Comparison of ENCODE assay signal across 32 cellular contexts in genomic region chr4:1364748-1365147, GRCh38. TPM values are rescaled to one million over a fixed set of nuclear protein-coding genes. Genes with fewer than 3 reads are reported as not detected.
"Had no signal": no experiment of that assay in that cellular context is flagged by ENCODE, and none has a peak within 500 bp of the region (broad histone marks: within the 10 kb centered on the region; RNA-seq: fewer than 3 reads in every experiment).

No MANE protein-coding gene starts in this region.

- H3K27me3 Mint-ChIP-seq: naive thymus-derived CD4-positive, alpha-beta T cell; stimulated activated memory B cell treated with anti-CD40 and anti-IgM and Interleukin-4, amounts not matched to agents 10 μg/mL and 1 μg/mL and 100 μg/mL, for 72 hours; stimulated activated naive CD8-positive, alpha-beta T cell treated with anti-CD3 and anti-CD28 coated beads, Interleukin-15, Interleukin-2, amounts not matched to agents 100 ng/mL and 50 ng/mL, for 24 hours had no signal

- H3K4me3 Mint-ChIP-seq: mesothelial cell of epicardium; naive thymus-derived CD4-positive, alpha-beta T cell; nephron; neural progenitor cell; stimulated activated memory B cell treated with anti-CD40 and anti-IgM and Interleukin-4, amounts not matched to agents 10 μg/mL and 1 μg/mL and 100 μg/mL, for 72 hours; stimulated activated naive CD8-positive, alpha-beta T cell treated with anti-CD3 and anti-CD28 coated beads, Interleukin-15, Interleukin-2, amounts not matched to agents 100 ng/mL and 50 ng/mL, for 24 hours had no signal

- H3K9me3 ChIP-seq: gastrocnemius medialis, left lung, prostate gland, right atrium auricular region, sigmoid colon, suprapubic skin, transverse colon, upper lobe of right lung, uterus had no signal

- DNase-seq: dorsolateral prefrontal cortex; effector CD4-positive, alpha-beta T cell; foreskin fibroblast; gastrocnemius medialis; head of caudate nucleus; left cardiac atrium; mesenchymal stem cell; naive thymus-derived CD4-positive, alpha-beta T cell; nucleus accumbens; sigmoid colon; stimulated activated CD4-positive, alpha-beta T cell treated with anti-CD3 and anti-CD28 coated beads, Interleukin-4, amount 100 ng/mL, for 4 hours; uterus had no signal

- H3K36me3 Mint-ChIP-seq: mesothelial cell of epicardium, neural progenitor cell had no signal

- H3K27ac ChIP-seq: dorsolateral prefrontal cortex, gastrocnemius medialis, hepatocyte, left lung, neural progenitor cell, prostate gland, right atrium auricular region, sigmoid colon, suprapubic skin, upper lobe of right lung, uterus had no signal

- H3K4me1 ChIP-seq: gastrocnemius medialis, prostate gland, right atrium auricular region, sigmoid colon, transverse colon, uterus had no signal

- H3K4me3 ChIP-seq: dorsolateral prefrontal cortex, gastrocnemius medialis, hepatocyte, left lung, lung, neural progenitor cell, prostate gland, right atrium auricular region, sigmoid colon, suprapubic skin, transverse colon, upper lobe of right lung, uterus had no signal

- H3K9me3 Mint-ChIP-seq: mesothelial cell of epicardium; naive thymus-derived CD4-positive, alpha-beta T cell; nephron; neural progenitor cell; stimulated activated memory B cell treated with anti-CD40 and anti-IgM and Interleukin-4, amounts not matched to agents 10 μg/mL and 1 μg/mL and 100 μg/mL, for 72 hours; stimulated activated naive CD8-positive, alpha-beta T cell treated with anti-CD3 and anti-CD28 coated beads, Interleukin-15, Interleukin-2, amounts not matched to agents 100 ng/mL and 50 ng/mL, for 24 hours had no signal

- H2AFZ ChIP-seq: hepatocyte, neural progenitor cell had no signal

- H3K27me3 ChIP-seq: dorsolateral prefrontal cortex, gastrocnemius medialis, hepatocyte, left lung, neural progenitor cell, right atrium auricular region, sigmoid colon, suprapubic skin, transverse colon, upper lobe of right lung, uterus had no signal

- ATAC-seq: gastrocnemius medialis; left cardiac atrium; naive thymus-derived CD4-positive, alpha-beta T cell; stimulated activated memory B cell treated with anti-CD40 and anti-IgM and Interleukin-4, amounts not matched to agents 10 μg/mL and 1 μg/mL and 100 μg/mL, for 72 hours had no signal

- H3K4me1 Mint-ChIP-seq: nephron had no signal

- H3K36me3 ChIP-seq: neural progenitor cell, prostate gland, transverse colon, uterus had no signal

- H3K9ac ChIP-seq: neural progenitor cell had no signal

- H3K79me2 ChIP-seq: hepatocyte had no signal

- H3K27ac Mint-ChIP-seq: mesothelial cell of epicardium; naive thymus-derived CD4-positive, alpha-beta T cell; nephron; neural progenitor cell; stimulated activated memory B cell treated with anti-CD40 and anti-IgM and Interleukin-4, amounts not matched to agents 10 μg/mL and 1 μg/mL and 100 μg/mL, for 72 hours; stimulated activated naive CD8-positive, alpha-beta T cell treated with anti-CD3 and anti-CD28 coated beads, Interleukin-15, Interleukin-2, amounts not matched to agents 100 ng/mL and 50 ng/mL, for 24 hours had no signal

- H3K4me2 ChIP-seq: hepatocyte, neural progenitor cell had no signal

RNA-seq across cellular contexts. Expression of gene NKX1-1, which starts 41.5 kb away (rescaled TPM):
- total RNA-seq: dorsolateral prefrontal cortex; esophagus mucosa; gastrocnemius medialis; glomerular endothelial cell; hepatocyte; kidney epithelial cell; left cardiac atrium; left lung; lung; mesothelial cell of epicardium; mucosa of gallbladder; naive thymus-derived CD4-positive, alpha-beta T cell; osteocyte; prostate gland; right atrium auricular region; sigmoid colon; skeletal muscle tissue; suprapubic skin; transverse colon; upper lobe of right lung; uterus had no signal
- polyA plus RNA-seq: hepatocyte; lung; naive thymus-derived CD4-positive, alpha-beta T cell; sigmoid colon; thymus had no signal
